In genomic region chr9:125646222-125647100, GRCh38 we compare ENCODE assay signal across 10 cellular contexts.
DNase-seq lines count a peak whose midpoint lies in the region; ATAC-seq and TF ChIP-seq lines count a peak whose summit lies in the region.
"Had no signal": no experiment of that assay in that cellular context is flagged by ENCODE, and none has a peak within 500 bp of the region (broad histone marks: within the 10 kb centered on the region; RNA-seq: fewer than 3 reads in every experiment).

No MANE protein-coding gene starts in this region.

- no peak for ATAC-seq in HG03571 (IDR thresholded peaks at IDR 0.05; ENCODE audit: unreplicated experiment)
- ATAC-seq: gastrocnemius medialis had no signal

- H3K4me3 ChIP-seq in sigmoid colon: peak overlapping the region in 3 of 4 donors; percentile 2 to 17 (median 9)

- H3K4me1 ChIP-seq in sigmoid colon: peaks cover 0 to 28% (median 18%) of the 10 kb centered on the region in 4 donors

- H3K36me3 ChIP-seq in sigmoid colon: no peaks in the 10 kb centered on the region
- H3K36me3 ChIP-seq: gastrocnemius medialis had no signal

- no peak for TF ChIP-seq CTCF in sigmoid colon (IDR thresholded peaks at IDR 0.05)

- intact Hi-C loops in sigmoid colon (cut with DNase I): no loop called here

- H3K27ac ChIP-seq in sigmoid colon: peak overlapping the region in 3 of 4 donors; percentile 15 to 48 (median 42)
- H3K27ac ChIP-seq: 22Rv1 had no signal

- WGBS in sigmoid colon, 2 donors: 20 to 38% methylated on average over 7 of the region's 7 CpGs

- DNase-seq in DMS 273 (lab: John Stamatoyannopoulos, UW; ENCODE audit: unreplicated experiment) (peak; percentile 13), DMS 273 treated with DMSO at 0.1 percent for 48 hours (lab: John Stamatoyannopoulos, UW) (no peak), NAMALWA (ENCODE audit: low spot score) (peak; percentile 63), dermis blood vessel endothelial cell (peak; percentile 55), sigmoid colon (no peak), ecto neural progenitor cell (ENCODE audit: low spot score) (no peak), superior temporal gyrus (ENCODE audit: extremely low spot score) (no peak)
- DNase-seq: gastrocnemius medialis had no signal

- TF ChIP-seq POLR2A in sigmoid colon (IDR thresholded peaks at IDR 0.05): no peak

- no peaks in the 10 kb centered on the region for H3K9me3 ChIP-seq in sigmoid colon
- H3K9me3 ChIP-seq: gastrocnemius medialis had no signal

- no peak for TF ChIP-seq EP300 in sigmoid colon (IDR thresholded peaks at IDR 0.05)

- H3K27me3 ChIP-seq in sigmoid colon: no peaks in the 10 kb centered on the region
- H3K27me3 ChIP-seq: gastrocnemius medialis had no signal

Comparison
In these comparisons a context has a peak if more than half of its experiments do, and no peak if none do; other contexts are left out.
1. DNase-seq: peak in DMS 273 (single experiment), NAMALWA (single experiment) and dermis blood vessel endothelial cell (single experiment); none in DMS 273 treated with DMSO at 0.1 percent for 48 hours (single experiment), sigmoid colon (single experiment), ecto neural progenitor cell (single experiment) and superior temporal gyrus (single experiment).